ENCODE assay signal across 18 cellular contexts in genomic region chr6:56746767-56747504, GRCh38.
DNase-seq lines count a peak whose midpoint lies in the region; FAIRE-seq and TF ChIP-seq lines count a peak whose summit lies in the region.
"Had no signal": no experiment of that assay in that cellular context is flagged by ENCODE, and none has a peak within 500 bp of the region (broad histone marks: within the 10 kb centered on the region; RNA-seq: fewer than 3 reads in every experiment).

No MANE protein-coding gene starts in this region.

- no peak overlapping the region for H2BK5ac ChIP-seq in trophoblast cell (ENCODE audit: low read depth, low read length, poor library complexity)

- no peak overlapping the region for H4K8ac ChIP-seq in trophoblast cell (ENCODE audit: low read depth, low read length)

- H3K14ac ChIP-seq in trophoblast cell (ENCODE audit: low read length): no peak overlapping the region

- H3K18ac ChIP-seq in trophoblast cell (ENCODE audit: low read length): no peak overlapping the region

- no peak overlapping the region for H4K91ac ChIP-seq in trophoblast cell (ENCODE audit: low read depth, low read length)

- no CpG with 5 or more reads among the region's 4 CpGs for WGBS in trophoblast cell (ENCODE audit: extremely low coverage, insufficient coverage, insufficient read length)
- WGBS in testis, 2 donors: 93 to 94% methylated on average over 4 of the region's 4 CpGs

- TF ChIP-seq CTCF in choroid plexus epithelial cell (conservative IDR thresholded peaks at IDR 0.05; ENCODE audit: low read depth, low read length): no peak
- no peak for TF ChIP-seq CTCF in testis (IDR thresholded peaks at IDR 0.05)

- no peak for TF ChIP-seq POLR2A in testis (IDR thresholded peaks at IDR 0.05)

- no peak overlapping the region for H2AFZ ChIP-seq in trophoblast cell (ENCODE audit: insufficient read depth, low read length, poor library complexity)

- no peak overlapping the region for H4K12ac ChIP-seq in trophoblast cell (ENCODE audit: low read depth, low read length)

- no peak overlapping the region for H3K4ac ChIP-seq in trophoblast cell (ENCODE audit: low read depth, low read length)

- H3K4me1 ChIP-seq in trophoblast cell (ENCODE audit: control insufficient read depth in 1 of 2, insufficient read depth in 2 of 2, low read length in 2 of 2) (peaks cover 10 to 18% of the 10 kb centered on the region in 2 experiments), testis (no peaks in the 10 kb centered on the region)

- H3K4me3 ChIP-seq in choroid plexus epithelial cell (ENCODE audit: low read depth, low read length) (no peak overlapping the region), trophoblast cell (ENCODE audit: low read depth, low read length) (no peak overlapping the region), testis (no peak overlapping the region)
- H3K4me3 ChIP-seq: ascending aorta, sigmoid colon had no signal

- H3K27me3 ChIP-seq in trophoblast cell (ENCODE audit: insufficient read depth, low read length) (no peaks in the 10 kb centered on the region), testis (no peaks in the 10 kb centered on the region)
- H3K27me3 ChIP-seq: ascending aorta, sigmoid colon had no signal

- FAIRE-seq in GM18507 (lab: Jason Lieb, UNC): peak; percentile 39

- CTCF ChIA-PET in HEK293T (lab: Yijun Ruan, JAX): no interaction called here

- no peak overlapping the region for H3K9ac ChIP-seq in trophoblast cell (ENCODE audit: low read length)

- no peak overlapping the region for H2AK5ac ChIP-seq in trophoblast cell (ENCODE audit: low read length)

- H3K79me2 ChIP-seq in trophoblast cell (ENCODE audit: control insufficient read depth, insufficient read depth, low read length, poor library complexity): peaks cover 1% of the 10 kb centered on the region

- no peak overlapping the region for H3K23ac ChIP-seq in trophoblast cell (ENCODE audit: low read length)

- no peak overlapping the region for H2BK12ac ChIP-seq in trophoblast cell (ENCODE audit: low read length)

- no peak overlapping the region for H2BK120ac ChIP-seq in trophoblast cell (ENCODE audit: insufficient read depth, low read length, poor library complexity)

- no peak overlapping the region for H3K4me2 ChIP-seq in trophoblast cell (ENCODE audit: low read length)

- POLR2A ChIA-PET in HEK293T (lab: Yijun Ruan, JAX): no interaction called here

- intact Hi-C loops in testis (cut with DNase I; ENCODE audit: low total_unique reads): no loop called here

- peak overlapping the region; percentile 71 for H3K27ac ChIP-seq in trophoblast cell (ENCODE audit: low read depth, low read length)
- no peak overlapping the region for H3K27ac ChIP-seq in testis
- H3K27ac ChIP-seq: ascending aorta, C4-2B had no signal

- no peaks in the 10 kb centered on the region for H3K9me3 ChIP-seq in trophoblast cell (ENCODE audit: insufficient read depth, low read depth, low read length)
- no peaks in the 10 kb centered on the region for H3K9me3 ChIP-seq in testis
- H3K9me3 ChIP-seq: ascending aorta, sigmoid colon had no signal

- no peak for DNase-seq in GM18507 (ENCODE audit: extremely low spot score, insufficient read length, low read depth)
- DNase-seq in NCI-H1105 (lab: John Stamatoyannopoulos, UW): peak; percentile 21
- DNase-seq in choroid plexus epithelial cell (ENCODE audit: low read depth): peak; percentile 62
- DNase-seq in trophoblast cell: no peak
- DNase-seq in testis: no peak
- DNase-seq in HEK293T (ENCODE audit: extremely low spot score): no peak
- no peak for DNase-seq in iPS-NIHi11 (ENCODE audit: low spot score)
- DNase-seq: activated CD4-positive, alpha-beta T cell treated with anti-CD3 and anti-CD28 coated beads for 36 hours; activated T-cell treated with anti-CD3 and anti-CD28 coated beads, Interleukin-2, amount 50 U/mL, for 48 hours; effector CD4-positive, alpha-beta T cell; foreskin melanocyte; KBM-7; naive B cell; NCI-H2081 treated with DMSO at 0.1 percent for 48 hours; PC-3; sigmoid colon had no signal

- H3K36me3 ChIP-seq in trophoblast cell (ENCODE audit: control insufficient read depth in 1 of 2, insufficient read depth in 2 of 2, low read length in 2 of 2) (peaks cover 0 to 2% of the 10 kb centered on the region in 2 experiments), testis (ENCODE audit: low read depth, missing control alignments) (no peaks in the 10 kb centered on the region)
- H3K36me3 ChIP-seq: ascending aorta, sigmoid colon had no signal

- H3K79me1 ChIP-seq in trophoblast cell (ENCODE audit: low read length): peaks cover 5% of the 10 kb centered on the region

TF ChIP-seq in HEK293T, 16 proteins besides CTCF, POLR2A, EP300 and RAD21:
- TF ChIP-seq HDGF (IDR thresholded peaks at IDR 0.05; ENCODE audit: borderline replicate concordance) (no peak), L3MBTL2 (conservative IDR thresholded peaks at IDR 0.05) (no peak), LEF1 (IDR thresholded peaks at IDR 0.05; ENCODE audit: borderline replicate concordance) (no peak), NFRKB (IDR thresholded peaks at IDR 0.05) (no peak), ELF4 (IDR thresholded peaks at IDR 0.05) (no peak), ZNF384 (IDR thresholded peaks at IDR 0.05) (no peak), BHLHE40 (IDR thresholded peaks at IDR 0.05; ENCODE audit: borderline replicate concordance) (no peak)

Comparison
In these comparisons a context has a peak if more than half of its experiments do, and no peak if none do; other contexts are left out.
1. DNase-seq: peak in NCI-H1105 (single experiment) and choroid plexus epithelial cell (single experiment); none in GM18507 (single experiment), trophoblast cell (0 of 2), testis (single experiment), HEK293T (single experiment) and iPS-NIHi11 (single experiment).